Comparison of ENCODE assay signal across 15 cellular contexts in the genomic region with DNA sequence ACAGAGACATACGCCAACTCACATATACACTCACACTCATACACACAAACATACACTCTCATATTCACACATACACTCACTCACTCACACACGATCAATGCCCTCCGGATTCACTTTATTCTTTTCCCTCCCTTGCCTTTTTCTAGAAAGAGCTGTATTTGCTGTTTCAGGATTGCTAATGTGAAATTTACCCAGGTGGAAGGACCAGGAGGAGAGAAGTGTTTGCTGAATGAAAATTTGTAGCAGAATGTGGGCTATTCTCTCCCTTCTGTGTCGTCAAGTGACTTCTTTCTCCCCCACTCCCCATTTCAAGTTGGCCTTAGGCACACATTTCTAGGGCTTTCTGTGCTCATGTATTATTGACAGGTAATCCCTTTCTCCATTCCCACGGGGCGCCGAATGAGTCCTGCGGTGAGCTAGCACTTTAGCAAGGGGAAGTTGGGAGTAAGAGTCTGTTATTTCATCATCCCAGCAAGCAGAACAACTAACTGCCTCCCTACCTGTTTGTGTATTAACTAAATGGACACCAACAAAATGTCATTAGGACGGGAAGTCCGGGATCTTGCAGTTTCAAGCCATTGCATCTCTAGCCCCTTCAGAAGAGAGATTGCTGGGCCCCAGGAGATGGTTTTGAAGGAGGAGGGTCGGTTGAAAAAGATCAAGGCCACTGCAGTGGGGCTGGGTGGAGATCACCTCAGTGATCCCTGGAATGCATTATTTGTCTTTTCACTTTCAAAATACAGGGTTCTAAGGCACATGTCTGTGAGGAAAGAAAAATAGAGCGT.
A peak's percentile ranks its signal among the peaks of the same experiment; 100 is the strongest.
DNase-seq lines count a peak whose midpoint lies in the region; ATAC-seq, FAIRE-seq and TF ChIP-seq lines count a peak whose summit lies in the region.
"Had no signal": no experiment of that assay in that cellular context is flagged by ENCODE, and none has a peak within 500 bp of the region (broad histone marks: within the 10 kb centered on the region; RNA-seq: fewer than 3 reads in every experiment).

No MANE protein-coding gene starts in this region.

- peak overlapping the region; percentile 63 for H2AFZ ChIP-seq in K562 (ENCODE audit: low read depth, low read length)

- DNase-seq in ELF-1 (ENCODE audit: low read depth, low spot score) = peak; percentile 68
- peak; percentile 10 for DNase-seq in NCI-H2107 (lab: John Stamatoyannopoulos, UW)
- no peak for DNase-seq in K562 (ENCODE audit: extremely low read depth in 1 of 4, low spot score in 3 of 4)
- DNase-seq in kidney tubule cell (ENCODE audit: low spot score) = no peak
- DNase-seq in activated CD4-positive, CD25-positive, alpha-beta regulatory T cell (lab: John Stamatoyannopoulos, UW) = no peak
- no peak for DNase-seq in testis
- no peak for DNase-seq in 8988T
- DNase-seq: activated naive CD8-positive, alpha-beta T cell treated with anti-CD3 and anti-CD28 coated beads, Interleukin-2, amount 10 ng/mL, durations not matched to agents 7 days and 5 days; DMS79; SHP77; stimulated activated CD4-positive, alpha-beta T cell treated with anti-CD3 and anti-CD28 coated beads, Interleukin-4, amount 100 ng/mL, for 4 hours; stimulated activated naive CD4-positive, alpha-beta T cell had no signal

- H3K4me1 ChIP-seq in K562 (replicated peaks in 1 of 2; ENCODE audit: control insufficient read depth in 2 of 2, insufficient read depth in 2 of 2, low read length in 2 of 2) (peaks cover 0 to 13% of the 10 kb centered on the region in 2 experiments; a peak in 2 of 5 replicates), mesodermal cell (ENCODE audit: control insufficient read depth, insufficient read depth, low read length, poor library complexity, severe bottlenecking) (peaks cover 27% of the 10 kb centered on the region), testis (no peaks in the 10 kb centered on the region)

- H3K36me3 ChIP-seq in K562 (ENCODE audit: control insufficient read depth, insufficient read depth, low read length) (no peaks in the 10 kb centered on the region), mesodermal cell (ENCODE audit: control insufficient read depth, insufficient read depth, low read length) (no peaks in the 10 kb centered on the region), testis (ENCODE audit: low read depth, missing control alignments) (no peaks in the 10 kb centered on the region)

- H3K27me3 ChIP-seq in K562 (ENCODE audit: control insufficient read depth in 2 of 2, insufficient read depth in 2 of 2, low read length in 2 of 2) = no peaks in the 10 kb centered on the region; a peak in 1 of 5 replicates
- no peaks in the 10 kb centered on the region for H3K27me3 ChIP-seq in testis

- CTCF ChIA-PET in K562 (lab: Yijun Ruan, JAX; ENCODE audit: low intra/inter-chr PET ratio) = no interaction called here

- peak overlapping the region; percentile 37; the same call in 1 of the 3 replicates for H3K27ac ChIP-seq in K562 (ENCODE audit: extremely low read depth, low read depth, low read length)
- peak overlapping the region; percentile 30 for H3K27ac ChIP-seq in mesodermal cell (ENCODE audit: low read depth, low read length, severe bottlenecking)
- no peak overlapping the region for H3K27ac ChIP-seq in testis

- H3K4me2 ChIP-seq in K562 (ENCODE audit: insufficient read depth, low read length) = peak overlapping the region; percentile 10

- TF ChIP-seq POLR2A in K562 (conservative IDR thresholded peaks at IDR 0.05) (no peak), testis (IDR thresholded peaks at IDR 0.05) (no peak)

- TF ChIP-seq CTCF in K562 (IDR thresholded peaks at IDR 0.05 in 2 of 3, conservative IDR thresholded peaks at IDR 0.05 in 1 of 3; ENCODE audit: insufficient read depth in 2 of 3, low read depth in 1 of 3, low read length in 3 of 3) (no peak), testis (IDR thresholded peaks at IDR 0.05) (no peak)

- in situ Hi-C loops in K562 (cut with MboI) = no loop called here

- H3K79me2 ChIP-seq in K562 (ENCODE audit: control insufficient read depth, insufficient read depth, low read length) = no peaks in the 10 kb centered on the region

- POLR2A ChIA-PET in K562 (lab: Yijun Ruan, JAX) = interaction anchor here (1.6 kb wide), 1 partner anchor 12 kb away, joined by 4 read pairs; no protein-coding TSS in a partner anchor

- no peak for TF ChIP-seq RAD21 in K562 (CRISPR knock-in tag; conservative IDR thresholded peaks at IDR 0.05 in 1 of 2, IDR thresholded peaks at IDR 0.05 in 1 of 2)

- H3K9ac ChIP-seq in K562 (ENCODE audit: insufficient read depth in 1 of 2, low read depth in 2 of 2, low read length in 2 of 2) = no peak overlapping the region

- 11% methylated on average over 12 of the region's 12 CpGs for WGBS in K562 (ENCODE audit: insufficient coverage, low coverage, missing lambda C conversion rate)
- WGBS in mesodermal cell (ENCODE audit: insufficient coverage in 2 of 2), 2 experiments = 33 to 50% methylated on average over 2 to 4 of the region's 12 CpGs
- WGBS in testis, 2 donors = 46 to 49% methylated on average over 12 of the region's 12 CpGs

- intact Hi-C loops in K562 (cut with micrococcal nuclease) (no loop called here), testis (cut with DNase I; ENCODE audit: low total_unique reads) (no loop called here)

- no peaks in the 10 kb centered on the region for H3K9me1 ChIP-seq in K562 (ENCODE audit: control insufficient read depth, insufficient read depth, low read length)

- no TSS peak for BruUV-seq in K562 (replicated peaks; lab: Mats Ljungman, UMichigan)

- H3K4me3 ChIP-seq in K562 (no peak overlapping the region), mesodermal cell (ENCODE audit: extremely low read depth, insufficient read depth, low read length, poor library complexity, severe bottlenecking) (no peak overlapping the region), testis (no peak overlapping the region)
- H3K4me3 ChIP-seq: GM12878 had no signal

- TF ChIP-seq EP300 in K562 (IDR thresholded peaks at IDR 0.05; ENCODE audit: low read length) = peak; percentile 91

- ATAC-seq in K562 = peak; percentile 73
- ATAC-seq: GM12878 had no signal

- H4K20me1 ChIP-seq in K562 (replicated peaks; ENCODE audit: control insufficient read depth, insufficient read depth, low read length) = no peaks in the 10 kb centered on the region

- FAIRE-seq in K562 (lab: Jason Lieb, UNC) = no peak
- FAIRE-seq: colon, GM12878 had no signal

- no peaks in the 10 kb centered on the region for H3K9me3 ChIP-seq in K562 (replicated peaks; ENCODE audit: control insufficient read depth, insufficient read depth, low read depth, low read length)
- no peaks in the 10 kb centered on the region for H3K9me3 ChIP-seq in mesodermal cell (ENCODE audit: control insufficient read depth, low read length)
- no peaks in the 10 kb centered on the region for H3K9me3 ChIP-seq in testis

TF ChIP-seq in K562, 482 proteins besides CTCF, POLR2A, EP300 and RAD21 (continues in another document):
- TF ChIP-seq RNF2 (IDR thresholded peaks at IDR 0.05) = peak; percentile 84; the same call in 1 of the 2 replicates
- TF ChIP-seq GABPA (tag; conservative IDR thresholded peaks at IDR 0.05; ENCODE audit: low read depth) = 0 out of 2 replicates have a peak, but pooled peaks have one; percentile 32
- TF ChIP-seq PHB (CRISPR knock-in tag; IDR thresholded peaks at IDR 0.05) = no peak
- TF ChIP-seq DACH1 (IDR thresholded peaks at IDR 0.05; ENCODE audit: partially characterized antibody) = no peak
- TF ChIP-seq ZNF41 (CRISPR knock-in tag; conservative IDR thresholded peaks at IDR 0.05) = no peak; the same call in 1 of the 2 replicates
- no peak for TF ChIP-seq ZNF316 (IDR thresholded peaks at IDR 0.05)
- no peak for TF ChIP-seq ESRRA (IDR thresholded peaks at IDR 0.05; ENCODE audit: borderline replicate concordance, low read depth)
- 0 out of 2 replicates have a peak, but pooled peaks have one; percentile 33 for TF ChIP-seq SMAD3 (CRISPR knock-in tag; conservative IDR thresholded peaks at IDR 0.05)
- peak; percentile 34; the same call in 1 of the 2 replicates for TF ChIP-seq ZNF589 (CRISPR knock-in tag; IDR thresholded peaks at IDR 0.05; ENCODE audit: low read depth)
- TF ChIP-seq, protein P1, sequence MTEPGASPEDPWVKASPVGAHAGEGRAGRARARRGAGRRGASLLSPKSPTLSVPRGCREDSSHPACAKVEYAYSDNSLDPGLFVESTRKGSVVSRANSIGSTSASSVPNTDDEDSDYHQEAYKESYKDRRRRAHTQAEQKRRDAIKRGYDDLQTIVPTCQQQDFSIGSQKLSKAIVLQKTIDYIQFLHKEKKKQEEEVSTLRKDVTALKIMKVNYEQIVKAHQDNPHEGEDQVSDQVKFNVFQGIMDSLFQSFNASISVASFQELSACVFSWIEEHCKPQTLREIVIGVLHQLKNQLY (CRISPR knock-in tag; conservative IDR thresholded peaks at IDR 0.05) = no peak
- TF ChIP-seq SMAD4 (CRISPR knock-in tag; conservative IDR thresholded peaks at IDR 0.05) = no peak; the same call in 1 of the 2 replicates
- TF ChIP-seq, protein P2, sequence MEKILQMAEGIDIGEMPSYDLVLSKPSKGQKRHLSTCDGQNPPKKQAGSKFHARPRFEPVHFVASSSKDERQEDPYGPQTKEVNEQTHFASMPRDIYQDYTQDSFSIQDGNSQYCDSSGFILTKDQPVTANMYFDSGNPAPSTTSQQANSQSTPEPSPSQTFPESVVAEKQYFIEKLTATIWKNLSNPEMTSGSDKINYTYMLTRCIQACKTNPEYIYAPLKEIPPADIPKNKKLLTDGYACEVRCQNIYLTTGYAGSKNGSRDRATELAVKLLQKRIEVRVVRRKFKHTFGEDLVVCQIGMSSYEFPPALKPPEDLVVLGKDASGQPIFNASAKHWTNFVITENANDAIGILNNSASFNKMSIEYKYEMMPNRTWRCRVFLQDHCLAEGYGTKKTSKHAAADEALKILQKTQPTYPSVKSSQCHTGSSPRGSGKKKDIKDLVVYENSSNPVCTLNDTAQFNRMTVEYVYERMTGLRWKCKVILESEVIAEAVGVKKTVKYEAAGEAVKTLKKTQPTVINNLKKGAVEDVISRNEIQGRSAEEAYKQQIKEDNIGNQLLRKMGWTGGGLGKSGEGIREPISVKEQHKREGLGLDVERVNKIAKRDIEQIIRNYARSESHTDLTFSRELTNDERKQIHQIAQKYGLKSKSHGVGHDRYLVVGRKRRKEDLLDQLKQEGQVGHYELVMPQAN (IDR thresholded peaks at IDR 0.05; ENCODE audit: borderline replicate concordance) = no peak
- no peak for TF ChIP-seq ZNF174 (CRISPR knock-in tag; IDR thresholded peaks at IDR 0.05)
- peak; percentile 46; the same call in 1 of the 2 replicates for TF ChIP-seq ZNF76 (CRISPR knock-in tag; IDR thresholded peaks at IDR 0.05; ENCODE audit: borderline replicate concordance)
- TF ChIP-seq NFIX (CRISPR knock-in tag; IDR thresholded peaks at IDR 0.05; ENCODE audit: low read depth) = no peak
- no peak for TF ChIP-seq BDP1 (IDR thresholded peaks at IDR 0.05; ENCODE audit: insufficient read depth, insufficient read length)
- no peak for TF ChIP-seq BRF1 (IDR thresholded peaks at IDR 0.05; ENCODE audit: borderline replicate concordance, extremely low read depth, insufficient read length)
- no peak for TF ChIP-seq SMAD1 (IDR thresholded peaks at IDR 0.05; ENCODE audit: low read depth, low read length, partially characterized antibody)
- no peak for TF ChIP-seq DNMT1 (IDR thresholded peaks at IDR 0.05)
- no peak for TF ChIP-seq PTTG1 (tag; IDR thresholded peaks at IDR 0.05; ENCODE audit: low read depth)

Comparison
In these comparisons a context has a peak if more than half of its experiments do, and no peak if none do; other contexts are left out.
1. DNase-seq: peak in ELF-1 (single experiment) and NCI-H2107 (single experiment); none in K562 (0 of 4), kidney tubule cell (single experiment), activated CD4-positive, CD25-positive, alpha-beta regulatory T cell (0 of 4), testis (single experiment) and 8988T (single experiment).
2. H3K27ac ChIP-seq: peak in K562 (single experiment) and mesodermal cell (single experiment); none in testis (0 of 2).